1 cellular context compared by ENCODE assay signal in the genomic region with DNA sequence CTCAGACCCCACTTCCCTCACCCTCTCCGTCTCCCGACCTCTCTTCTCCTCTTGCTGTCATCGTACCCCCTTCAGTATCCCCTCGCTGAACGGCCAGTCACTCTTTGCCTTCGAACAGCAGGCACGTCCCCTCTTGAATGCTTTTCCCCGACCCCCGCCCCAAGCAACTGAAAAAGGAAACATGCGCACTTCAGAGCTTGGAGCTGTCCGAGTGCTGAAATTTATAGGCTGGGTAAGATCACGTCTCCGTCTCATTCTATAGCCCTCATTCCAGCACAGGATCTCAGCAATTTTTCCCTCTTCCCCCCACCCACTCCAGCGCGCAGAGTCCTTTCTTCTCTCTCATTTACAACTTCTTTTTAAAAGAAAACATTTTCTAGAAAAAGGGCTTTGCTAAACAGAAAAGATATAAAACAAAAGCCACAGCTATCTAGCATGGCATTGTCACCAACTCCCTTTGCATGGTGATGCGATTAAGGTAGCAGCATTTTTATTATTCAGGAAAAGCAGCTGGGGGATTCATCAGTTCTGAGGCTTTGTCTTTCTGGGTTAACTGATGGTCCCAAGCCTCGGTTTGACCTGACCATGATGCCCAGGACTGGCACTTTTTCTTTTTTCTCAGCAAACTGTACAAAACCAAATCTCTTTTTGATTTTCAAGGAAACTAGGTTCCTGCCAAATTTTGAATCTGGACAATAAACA.
A peak's percentile ranks its signal among the peaks of the same experiment; 100 is the strongest.
TF ChIP-seq lines count a peak whose summit lies in the region.

GLRA2 (plus strand) TSS at position 249 of the 702 bp plus-strand sequence. CDS start 522 bp downstream, outside the sequence.

TF ChIP-seq in K562, 482 proteins besides CTCF, POLR2A, EP300 and RAD21:
- TF ChIP-seq, protein P1, sequence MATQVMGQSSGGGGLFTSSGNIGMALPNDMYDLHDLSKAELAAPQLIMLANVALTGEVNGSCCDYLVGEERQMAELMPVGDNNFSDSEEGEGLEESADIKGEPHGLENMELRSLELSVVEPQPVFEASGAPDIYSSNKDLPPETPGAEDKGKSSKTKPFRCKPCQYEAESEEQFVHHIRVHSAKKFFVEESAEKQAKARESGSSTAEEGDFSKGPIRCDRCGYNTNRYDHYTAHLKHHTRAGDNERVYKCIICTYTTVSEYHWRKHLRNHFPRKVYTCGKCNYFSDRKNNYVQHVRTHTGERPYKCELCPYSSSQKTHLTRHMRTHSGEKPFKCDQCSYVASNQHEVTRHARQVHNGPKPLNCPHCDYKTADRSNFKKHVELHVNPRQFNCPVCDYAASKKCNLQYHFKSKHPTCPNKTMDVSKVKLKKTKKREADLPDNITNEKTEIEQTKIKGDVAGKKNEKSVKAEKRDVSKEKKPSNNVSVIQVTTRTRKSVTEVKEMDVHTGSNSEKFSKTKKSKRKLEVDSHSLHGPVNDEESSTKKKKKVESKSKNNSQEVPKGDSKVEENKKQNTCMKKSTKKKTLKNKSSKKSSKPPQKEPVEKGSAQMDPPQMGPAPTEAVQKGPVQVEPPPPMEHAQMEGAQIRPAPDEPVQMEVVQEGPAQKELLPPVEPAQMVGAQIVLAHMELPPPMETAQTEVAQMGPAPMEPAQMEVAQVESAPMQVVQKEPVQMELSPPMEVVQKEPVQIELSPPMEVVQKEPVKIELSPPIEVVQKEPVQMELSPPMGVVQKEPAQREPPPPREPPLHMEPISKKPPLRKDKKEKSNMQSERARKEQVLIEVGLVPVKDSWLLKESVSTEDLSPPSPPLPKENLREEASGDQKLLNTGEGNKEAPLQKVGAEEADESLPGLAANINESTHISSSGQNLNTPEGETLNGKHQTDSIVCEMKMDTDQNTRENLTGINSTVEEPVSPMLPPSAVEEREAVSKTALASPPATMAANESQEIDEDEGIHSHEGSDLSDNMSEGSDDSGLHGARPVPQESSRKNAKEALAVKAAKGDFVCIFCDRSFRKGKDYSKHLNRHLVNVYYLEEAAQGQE (CRISPR knock-in tag; IDR thresholded peaks at IDR 0.05; ENCODE audit: low read depth) = 0 out of 2 replicates have a peak, but pooled peaks have one; percentile 52
- no peak for TF ChIP-seq FOXP1 (CRISPR knock-in tag; IDR thresholded peaks at IDR 0.05)
